ENCODE assay signal across 1 cellular context in genomic region chr19:7851623-7852500, GRCh38.
TF ChIP-seq lines count a peak whose summit lies in the region.

No MANE protein-coding gene starts in this region.

TF ChIP-seq in GM23338, 12 proteins besides CTCF, POLR2A, EP300 and RAD21:
- no peak for TF ChIP-seq REST (IDR thresholded peaks at IDR 0.05; ENCODE audit: unreplicated experiment)
- no peak for TF ChIP-seq POLR2AphosphoS5 (IDR thresholded peaks at IDR 0.05; ENCODE audit: low read depth)
- no peak for TF ChIP-seq ZNF331 (CRISPR knock-in tag; IDR thresholded peaks at IDR 0.05; ENCODE audit: low read depth)
- no peak for TF ChIP-seq JUNB (IDR thresholded peaks at IDR 0.05; ENCODE audit: unreplicated experiment)
- TF ChIP-seq ETS1 (IDR thresholded peaks at IDR 0.05): no peak
- TF ChIP-seq EZH2phosphoT487 (IDR thresholded peaks at IDR 0.05; ENCODE audit: unreplicated experiment): no peak
- no peak for TF ChIP-seq ZNF462 (CRISPR knock-in tag; IDR thresholded peaks at IDR 0.05)
- TF ChIP-seq STAT1 (IDR thresholded peaks at IDR 0.05; ENCODE audit: unreplicated experiment): no peak
- TF ChIP-seq CREB1 (CRISPR knock-in tag; IDR thresholded peaks at IDR 0.05; ENCODE audit: low read depth): no peak
- TF ChIP-seq NANOG (IDR thresholded peaks at IDR 0.05; ENCODE audit: borderline replicate concordance): no peak
- TF ChIP-seq ZNF114 (CRISPR knock-in tag; IDR thresholded peaks at IDR 0.05): no peak
- TF ChIP-seq EZH2 (IDR thresholded peaks at IDR 0.05; ENCODE audit: low read depth, unreplicated experiment): no peak
